In genomic region chr17:40122944-40123810, GRCh38 we compare ENCODE assay signal across 1 cellular context.
A peak's percentile ranks its signal among the peaks of the same experiment; 100 is the strongest.
TF ChIP-seq lines count a peak whose summit lies in the region.

No MANE protein-coding gene starts in this region.

TF ChIP-seq in HepG2, 621 proteins besides CTCF, POLR2A, EP300 and RAD21 (continued from another document and continues in another):
- 0 out of 2 replicates have a peak, but pooled peaks have one; percentile 26 for TF ChIP-seq MNT (IDR thresholded peaks at IDR 0.05)
- TF ChIP-seq TBL1XR1 (IDR thresholded peaks at IDR 0.05; ENCODE audit: borderline replicate concordance, low read length, partially characterized antibody): peak; percentile 51
- peak; percentile 52; the same call in 1 of the 2 replicates for TF ChIP-seq ZNF33B (CRISPR knock-in tag; IDR thresholded peaks at IDR 0.05)
- TF ChIP-seq MAX (IDR thresholded peaks at IDR 0.05): peak; percentile 65
- TF ChIP-seq AGO2 (optimal IDR thresholded peaks at IDR 0.05; ENCODE audit: low read depth, low read length): peak; percentile 91
- no peak for TF ChIP-seq U2AF2 (IDR thresholded peaks at IDR 0.05; ENCODE audit: low read depth, low read length)
- peak; percentile 46; the same call in 1 of the 2 replicates for TF ChIP-seq ZNF772 (CRISPR knock-in tag; IDR thresholded peaks at IDR 0.05)
- no peak; the same call in 1 of the 2 replicates for TF ChIP-seq ZNF276 (CRISPR knock-in tag; IDR thresholded peaks at IDR 0.05; ENCODE audit: low read depth)
- peak; percentile 50; the same call in 1 of the 2 replicates for TF ChIP-seq LCORL (IDR thresholded peaks at IDR 0.05)
- no peak; the same call in none of the 2 replicates for TF ChIP-seq LCORL (CRISPR knock-in tag; IDR thresholded peaks at IDR 0.05)
- TF ChIP-seq HMGXB4 (CRISPR knock-in tag; IDR thresholded peaks at IDR 0.05; ENCODE audit: borderline replicate concordance in 1 of 2, low read depth in 1 of 2): peak; percentile 67 to 86; a peak in 2 of 4 replicates
- peak; percentile 60; the same call in 1 of the 2 replicates for TF ChIP-seq NCOR1 (IDR thresholded peaks at IDR 0.05; ENCODE audit: borderline replicate concordance, low read length)
- TF ChIP-seq SOX13 (IDR thresholded peaks at IDR 0.05): no peak
- 0 out of 4 replicates have a peak, but pooled peaks of 1 of the 2 experiments have one; percentile 2 for TF ChIP-seq SOX13 (CRISPR knock-in tag; conservative IDR thresholded peaks at IDR 0.05 in 1 of 2, IDR thresholded peaks at IDR 0.05 in 1 of 2)
- TF ChIP-seq ZNF615 (CRISPR knock-in tag; IDR thresholded peaks at IDR 0.05; ENCODE audit: borderline replicate concordance): 0 out of 2 replicates have a peak, but pooled peaks have one; percentile 50
- TF ChIP-seq TCF12 (IDR thresholded peaks at IDR 0.05): no peak
- no peak for TF ChIP-seq TCF12 (CRISPR knock-in tag; IDR thresholded peaks at IDR 0.05)
- peak; percentile 63 for TF ChIP-seq ZNF781 (CRISPR knock-in tag; IDR thresholded peaks at IDR 0.05; ENCODE audit: borderline replicate concordance, not compliant biosample characterization)
- TF ChIP-seq IRF9 (CRISPR knock-in tag; IDR thresholded peaks at IDR 0.05; ENCODE audit: borderline replicate concordance): peak; percentile 56; the same call in 1 of the 2 replicates
- TF ChIP-seq ZNF350 (CRISPR knock-in tag; IDR thresholded peaks at IDR 0.05; ENCODE audit: borderline replicate concordance, low read depth): 0 out of 2 replicates have a peak, but pooled peaks have one; percentile 28
- no peak for TF ChIP-seq ZMAT3 (CRISPR knock-in tag; conservative IDR thresholded peaks at IDR 0.05)
- peak; percentile 40; the same call in 1 of the 2 replicates for TF ChIP-seq TAF1 (CRISPR knock-in tag; IDR thresholded peaks at IDR 0.05)
- TF ChIP-seq ZBTB39 (CRISPR knock-in tag; IDR thresholded peaks at IDR 0.05): 0 out of 2 replicates have a peak, but pooled peaks have one; percentile 45
- 0 out of 2 replicates have a peak, but pooled peaks have one; percentile 59 for TF ChIP-seq ZSCAN21 (CRISPR knock-in tag; IDR thresholded peaks at IDR 0.05; ENCODE audit: borderline replicate concordance)
- 0 out of 2 replicates have a peak, but pooled peaks have one; percentile 47 for TF ChIP-seq ZNF280B (CRISPR knock-in tag; IDR thresholded peaks at IDR 0.05; ENCODE audit: borderline replicate concordance)
- TF ChIP-seq ZBTB34 (CRISPR knock-in tag; IDR thresholded peaks at IDR 0.05): peak; percentile 67
- no peak for TF ChIP-seq MBD4 (IDR thresholded peaks at IDR 0.05; ENCODE audit: borderline replicate concordance, low read length)
- TF ChIP-seq PAX8 (CRISPR knock-in tag; IDR thresholded peaks at IDR 0.05; ENCODE audit: borderline replicate concordance): no peak
- TF ChIP-seq ZNF563 (CRISPR knock-in tag; IDR thresholded peaks at IDR 0.05): peak; percentile 74
- peak; percentile 58; the same call in 1 of the 2 replicates for TF ChIP-seq ATF7-NPFF (CRISPR knock-in tag; IDR thresholded peaks at IDR 0.05; ENCODE audit: low read depth)
- TF ChIP-seq TARDBP (CRISPR knock-in tag; IDR thresholded peaks at IDR 0.05): peak; percentile 46; the same call in 1 of the 2 replicates
- peak; percentile 43 for TF ChIP-seq ZNF501 (CRISPR knock-in tag; IDR thresholded peaks at IDR 0.05)
- TF ChIP-seq ZMYM4 (CRISPR knock-in tag; IDR thresholded peaks at IDR 0.05): peak; percentile 29; the same call in 1 of the 2 replicates
- TF ChIP-seq ZNF512 (CRISPR knock-in tag; IDR thresholded peaks at IDR 0.05): no peak
- TF ChIP-seq SP1 (IDR thresholded peaks at IDR 0.05): no peak
- TF ChIP-seq SP1 (CRISPR knock-in tag; IDR thresholded peaks at IDR 0.05): peak; percentile 23; the same call in 1 of the 2 replicates
- no peak for TF ChIP-seq KDM6A (CRISPR knock-in tag; IDR thresholded peaks at IDR 0.05; ENCODE audit: low read depth)
- peak; percentile 6; the same call in 1 of the 2 replicates for TF ChIP-seq ZHX1 (CRISPR knock-in tag; IDR thresholded peaks at IDR 0.05; ENCODE audit: low read depth)
- 0 out of 2 replicates have a peak, but pooled peaks have one; percentile 23 for TF ChIP-seq ZNF292 (CRISPR knock-in tag; IDR thresholded peaks at IDR 0.05; ENCODE audit: borderline replicate concordance, low read depth)
- no peak for TF ChIP-seq PCBP1 (IDR thresholded peaks at IDR 0.05; ENCODE audit: borderline replicate concordance, low read depth, low read length)
- TF ChIP-seq PATZ1 (CRISPR knock-in tag; IDR thresholded peaks at IDR 0.05): peak; percentile 82
